Comparison of ENCODE assay signal across 8 cellular contexts in genomic region chr7:86202833-86203232, GRCh38.
"Had no signal": no experiment of that assay in that cellular context is flagged by ENCODE, and none has a peak within 500 bp of the region (broad histone marks: within the 10 kb centered on the region; RNA-seq: fewer than 3 reads in every experiment).

No MANE protein-coding gene starts in this region.

- H3K4me3 ChIP-seq: GM12878 had no signal

- DNase-seq: GDM1, GF-D8 had no signal

- FAIRE-seq: G401.6, GM12878, GM12891, GM12892, GM18507, GM19239 had no signal
